Comparison of ENCODE assay signal across 1 cellular context in the genomic region with DNA sequence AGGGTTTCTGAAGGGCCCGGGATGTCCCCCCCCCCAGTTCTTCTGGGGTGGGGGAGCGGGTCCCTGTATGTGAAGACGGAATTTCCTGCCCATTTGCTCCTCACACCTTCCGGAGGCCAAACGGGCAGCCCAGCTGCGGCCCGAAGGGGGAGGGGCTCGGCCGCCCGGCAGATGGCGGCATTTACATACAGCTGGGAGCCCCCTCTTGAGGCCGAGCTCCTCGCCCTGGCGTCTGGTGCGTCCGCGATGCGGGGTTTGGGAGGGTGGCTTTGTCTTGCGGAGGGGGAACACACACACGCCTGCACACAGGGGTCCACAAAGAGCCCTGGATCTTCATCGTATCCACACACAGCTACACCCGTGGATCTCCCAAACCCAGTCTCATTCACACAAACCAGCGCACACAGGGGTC.
A peak's percentile ranks its signal among the peaks of the same experiment; 100 is the strongest.
TF ChIP-seq lines count a peak whose summit lies in the region.

No MANE protein-coding gene starts in this region.

TF ChIP-seq in HepG2, 621 proteins besides CTCF, POLR2A, EP300 and RAD21 (continued from another document and continues in another):
- TF ChIP-seq, protein P1, sequence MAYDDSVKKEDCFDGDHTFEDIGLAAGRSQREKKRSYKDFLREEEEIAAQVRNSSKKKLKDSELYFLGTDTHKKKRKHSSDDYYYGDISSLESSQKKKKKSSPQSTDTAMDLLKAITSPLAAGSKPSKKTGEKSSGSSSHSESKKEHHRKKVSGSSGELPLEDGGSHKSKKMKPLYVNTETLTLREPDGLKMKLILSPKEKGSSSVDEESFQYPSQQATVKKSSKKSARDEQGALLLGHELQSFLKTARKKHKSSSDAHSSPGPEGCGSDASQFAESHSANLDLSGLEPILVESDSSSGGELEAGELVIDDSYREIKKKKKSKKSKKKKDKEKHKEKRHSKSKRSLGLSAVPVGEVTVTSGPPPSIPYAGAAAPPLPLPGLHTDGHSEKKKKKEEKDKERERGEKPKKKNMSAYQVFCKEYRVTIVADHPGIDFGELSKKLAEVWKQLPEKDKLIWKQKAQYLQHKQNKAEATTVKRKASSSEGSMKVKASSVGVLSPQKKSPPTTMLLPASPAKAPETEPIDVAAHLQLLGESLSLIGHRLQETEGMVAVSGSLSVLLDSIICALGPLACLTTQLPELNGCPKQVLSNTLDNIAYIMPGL (CRISPR knock-in tag; IDR thresholded peaks at IDR 0.05; ENCODE audit: borderline replicate concordance in 1 of 2, low read depth in 1 of 2), result peak in 1 of 2 experiments; percentile 58; a peak in 1 of 4 replicates
- TF ChIP-seq ZNF850 (CRISPR knock-in tag; conservative IDR thresholded peaks at IDR 0.05) (no peak), TEAD3 (CRISPR knock-in tag; optimal IDR thresholded peaks at IDR 0.05; ENCODE audit: borderline replicate concordance) (peak; percentile 17), ZNF512 (CRISPR knock-in tag; IDR thresholded peaks at IDR 0.05) (no peak), FOXA1 (IDR thresholded peaks at IDR 0.05) (no peak), FOXA1 (CRISPR knock-in tag; IDR thresholded peaks at IDR 0.05) (no peak), ZMYM3 (CRISPR knock-in tag; IDR thresholded peaks at IDR 0.05) (no peak), RBM39 (IDR thresholded peaks at IDR 0.05; ENCODE audit: low read depth, low read length, poor library complexity, severe bottlenecking) (no peak), SNAPC4 (CRISPR knock-in tag; IDR thresholded peaks at IDR 0.05) (peak; percentile 67; the same call in 1 of the 2 replicates), USF2 (IDR thresholded peaks at IDR 0.05; ENCODE audit: low read depth, low read length) (no peak), USF2 (CRISPR knock-in tag; IDR thresholded peaks at IDR 0.05; ENCODE audit: borderline replicate concordance) (no peak), ZNF724P (CRISPR knock-in tag; IDR thresholded peaks at IDR 0.05; ENCODE audit: borderline replicate concordance) (no peak), ARID4A (CRISPR knock-in tag; IDR thresholded peaks at IDR 0.05; ENCODE audit: borderline replicate concordance) (no peak; the same call in 1 of the 2 replicates), ZBTB39 (CRISPR knock-in tag; IDR thresholded peaks at IDR 0.05) (no peak), ZNF207 (IDR thresholded peaks at IDR 0.05; ENCODE audit: borderline replicate concordance) (no peak), ZNF768 (CRISPR knock-in tag; IDR thresholded peaks at IDR 0.05) (peak; percentile 41; the same call in 1 of the 2 replicates), ATAD3A (CRISPR knock-in tag; IDR thresholded peaks at IDR 0.05) (no peak), GTF2F1 (IDR thresholded peaks at IDR 0.05; ENCODE audit: low read length) (no peak), SP2 (CRISPR knock-in tag; IDR thresholded peaks at IDR 0.05) (no peak), BHLHE40 (IDR thresholded peaks at IDR 0.05; ENCODE audit: low read length) (no peak), ZBTB7A (CRISPR knock-in tag; IDR thresholded peaks at IDR 0.05) (no peak), ELF3 (CRISPR knock-in tag; IDR thresholded peaks at IDR 0.05) (no peak), ZNF564 (CRISPR knock-in tag; IDR thresholded peaks at IDR 0.05) (no peak), GATAD2A (CRISPR knock-in tag; IDR thresholded peaks at IDR 0.05) (no peak), ZNF12 (CRISPR knock-in tag; IDR thresholded peaks at IDR 0.05) (no peak), KMT2B (CRISPR knock-in tag; IDR thresholded peaks at IDR 0.05) (no peak)
- TF ChIP-seq, protein P2, sequence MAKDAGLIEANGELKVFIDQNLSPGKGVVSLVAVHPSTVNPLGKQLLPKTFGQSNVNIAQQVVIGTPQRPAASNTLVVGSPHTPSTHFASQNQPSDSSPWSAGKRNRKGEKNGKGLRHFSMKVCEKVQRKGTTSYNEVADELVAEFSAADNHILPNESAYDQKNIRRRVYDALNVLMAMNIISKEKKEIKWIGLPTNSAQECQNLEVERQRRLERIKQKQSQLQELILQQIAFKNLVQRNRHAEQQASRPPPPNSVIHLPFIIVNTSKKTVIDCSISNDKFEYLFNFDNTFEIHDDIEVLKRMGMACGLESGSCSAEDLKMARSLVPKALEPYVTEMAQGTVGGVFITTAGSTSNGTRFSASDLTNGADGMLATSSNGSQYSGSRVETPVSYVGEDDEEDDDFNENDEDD (CRISPR knock-in tag; IDR thresholded peaks at IDR 0.05; ENCODE audit: borderline replicate concordance), result peak; percentile 47; the same call in 1 of the 2 replicates
- TF ChIP-seq, protein P3, sequence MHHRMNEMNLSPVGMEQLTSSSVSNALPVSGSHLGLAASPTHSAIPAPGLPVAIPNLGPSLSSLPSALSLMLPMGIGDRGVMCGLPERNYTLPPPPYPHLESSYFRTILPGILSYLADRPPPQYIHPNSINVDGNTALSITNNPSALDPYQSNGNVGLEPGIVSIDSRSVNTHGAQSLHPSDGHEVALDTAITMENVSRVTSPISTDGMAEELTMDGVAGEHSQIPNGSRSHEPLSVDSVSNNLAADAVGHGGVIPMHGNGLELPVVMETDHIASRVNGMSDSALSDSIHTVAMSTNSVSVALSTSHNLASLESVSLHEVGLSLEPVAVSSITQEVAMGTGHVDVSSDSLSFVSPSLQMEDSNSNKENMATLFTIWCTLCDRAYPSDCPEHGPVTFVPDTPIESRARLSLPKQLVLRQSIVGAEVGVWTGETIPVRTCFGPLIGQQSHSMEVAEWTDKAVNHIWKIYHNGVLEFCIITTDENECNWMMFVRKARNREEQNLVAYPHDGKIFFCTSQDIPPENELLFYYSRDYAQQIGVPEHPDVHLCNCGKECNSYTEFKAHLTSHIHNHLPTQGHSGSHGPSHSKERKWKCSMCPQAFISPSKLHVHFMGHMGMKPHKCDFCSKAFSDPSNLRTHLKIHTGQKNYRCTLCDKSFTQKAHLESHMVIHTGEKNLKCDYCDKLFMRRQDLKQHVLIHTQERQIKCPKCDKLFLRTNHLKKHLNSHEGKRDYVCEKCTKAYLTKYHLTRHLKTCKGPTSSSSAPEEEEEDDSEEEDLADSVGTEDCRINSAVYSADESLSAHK (CRISPR knock-in tag; IDR thresholded peaks at IDR 0.05; ENCODE audit: borderline replicate concordance), result no peak
- TF ChIP-seq, protein P4, sequence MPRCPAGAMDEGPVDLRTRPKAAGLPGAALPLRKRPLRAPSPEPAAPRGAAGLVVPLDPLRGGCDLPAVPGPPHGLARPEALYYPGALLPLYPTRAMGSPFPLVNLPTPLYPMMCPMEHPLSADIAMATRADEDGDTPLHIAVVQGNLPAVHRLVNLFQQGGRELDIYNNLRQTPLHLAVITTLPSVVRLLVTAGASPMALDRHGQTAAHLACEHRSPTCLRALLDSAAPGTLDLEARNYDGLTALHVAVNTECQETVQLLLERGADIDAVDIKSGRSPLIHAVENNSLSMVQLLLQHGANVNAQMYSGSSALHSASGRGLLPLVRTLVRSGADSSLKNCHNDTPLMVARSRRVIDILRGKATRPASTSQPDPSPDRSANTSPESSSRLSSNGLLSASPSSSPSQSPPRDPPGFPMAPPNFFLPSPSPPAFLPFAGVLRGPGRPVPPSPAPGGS (CRISPR knock-in tag; IDR thresholded peaks at IDR 0.05), result no peak
